In genomic region chr1:183810756-183811155, GRCh38 we compare ENCODE assay signal across 14 cellular contexts.
"Had no signal": no experiment of that assay in that cellular context is flagged by ENCODE, and none has a peak within 500 bp of the region (broad histone marks: within the 10 kb centered on the region; RNA-seq: fewer than 3 reads in every experiment).

No MANE protein-coding gene starts in this region.

- DNase-seq: activated B cell treated with CpG ODN at 0.5 μM for 24 hours; activated CD4-positive, alpha-beta T cell treated with anti-CD3 and anti-CD28 coated beads for 48 hours; activated CD8-positive, alpha-beta memory T cell treated with anti-CD3 and anti-CD28 coated beads, Interleukin-2, amount 50 U/mL, for 48 hours; activated CD8-positive, alpha-beta T cell treated with anti-CD3 and anti-CD28 coated beads, Interleukin-2, amount 10 ng/mL, durations not matched to agents 7 days and 5 days; activated gamma-delta T cell treated with Interleukin-2 at 50 U/mL for 16 hours; activated T-cell treated with anti-CD3 and anti-CD28 coated beads, Interleukin-2, amount 50 U/mL, for 72 hours; endodermal cell; left ventricle myocardium superior; stimulated activated CD4-positive, alpha-beta T cell treated with anti-CD3 and anti-CD28 coated beads, Interleukin-12 subunit alpha, Interleukin-12 subunit beta, amount 100 ng/mL, for 4 hours; SW 1271; tibial artery had no signal

- H3K27me3 ChIP-seq: body of pancreas, tibial artery had no signal

- ATAC-seq: activated CD8-positive, alpha-beta T cell treated with anti-CD3 and anti-CD28 coated beads, Interleukin-2, amount 10 ng/mL, durations not matched to agents 7 days and 5 days; activated T-cell treated with anti-CD3 and anti-CD28 coated beads, Interleukin-2, amount 50 U/mL, for 72 hours; body of pancreas; left ventricle myocardium superior; sciatic nerve; stimulated activated effector memory CD8-positive, alpha-beta T cell treated with anti-CD3 and anti-CD28 coated beads, Interleukin-12 subunit alpha, Interleukin-12 subunit beta, amount 100 ng/mL, for 72 hours had no signal

- H3K27ac ChIP-seq: body of pancreas, tibial artery had no signal

- H3K36me3 ChIP-seq: tibial artery had no signal

- H3K4me3 ChIP-seq: body of pancreas, tibial artery had no signal

- H3K9me3 ChIP-seq: body of pancreas, tibial artery had no signal
